ENCODE assay signal across 8 cellular contexts in genomic region chr19:3970313-3970807, GRCh38. TPM values are rescaled to one million over a fixed set of nuclear protein-coding genes. Genes with fewer than 3 reads are reported as not detected.
DNase-seq lines count a peak whose midpoint lies in the region; ATAC-seq, FAIRE-seq and TF ChIP-seq lines count a peak whose summit lies in the region.

No MANE protein-coding gene starts in this region.

- TF ChIP-seq CTCF in HepG2 (CRISPR knock-in tag; IDR thresholded peaks at IDR 0.05), result no peak
- TF ChIP-seq CTCF in thyroid gland (IDR thresholded peaks at IDR 0.05), result no peak

- peak overlapping the region; percentile 94 for H3K9ac ChIP-seq in HepG2 (ENCODE audit: insufficient read depth, low read depth, low read length)

- peaks cover 28% of the 10 kb centered on the region for H3K4me1 ChIP-seq in HepG2 (ENCODE audit: insufficient read depth, low read length)
- peaks cover 15 to 23% of the 10 kb centered on the region in 2 donors for H3K4me1 ChIP-seq in thyroid gland

- H3K4me2 ChIP-seq in HepG2 (ENCODE audit: low read depth, low read length), result peak overlapping the region; percentile 95

- TF ChIP-seq POLR2A in HepG2 (IDR thresholded peaks at IDR 0.05; ENCODE audit: insufficient read depth in 1 of 2, low read depth in 2 of 2, low read length in 2 of 2), result no peak
- no peak for TF ChIP-seq POLR2A in thyroid gland (IDR thresholded peaks at IDR 0.05)

- POLR2A ChIA-PET in HepG2 (lab: Yijun Ruan, JAX), result interaction anchor here (0.7 to 2.4 kb wide), 7 partner anchors 8 to 1020 kb away, joined by 3 to 118 read pairs (median 3); partner anchors contain the start of gene EEF2

- TF ChIP-seq EP300 in HepG2 (IDR thresholded peaks at IDR 0.05; ENCODE audit: low read depth in 2 of 2, low read length in 2 of 2) (no peak), HepG2 (CRISPR knock-in tag; IDR thresholded peaks at IDR 0.05; ENCODE audit: borderline replicate concordance) (no peak)

- peaks cover 22% of the 10 kb centered on the region for H3K36me3 Mint-ChIP-seq in activated CD4-positive, alpha-beta T cell treated with anti-CD3 and anti-CD28 coated beads, Interleukin-2, amount 10 ng/mL, durations not matched to agents 24 days and 14 days (ENCODE audit: low read depth)

- ATAC-seq in HepG2 (peak; percentile 8), HG03159 (IDR thresholded peaks at IDR 0.05; ENCODE audit: unreplicated experiment) (no peak)

- no peak for TF ChIP-seq RAD21 in HepG2 (CRISPR knock-in tag; IDR thresholded peaks at IDR 0.05)

- DNase-seq in activated CD4-positive, alpha-beta T cell treated with anti-CD3 and anti-CD28 coated beads, Interleukin-2, amount 10 ng/mL, durations not matched to agents 24 days and 14 days, result no peak
- no peak for DNase-seq in activated CD4-positive, alpha-beta T cell treated with anti-CD3 and anti-CD28 coated beads, Interleukin-2, amount 50 U/mL, for 1 hour
- DNase-seq in HepG2 (ENCODE audit: low spot score) (no peak), thyroid gland (peak; percentile 39 to 44), NCI-H187 (lab: John Stamatoyannopoulos, UW) (no peak), NCI-H1048 (lab: John Stamatoyannopoulos, UW) (no peak)

- H3K4me3 ChIP-seq in HepG2 (replicated peaks in 1 of 3; ENCODE audit: insufficient read depth in 1 of 3, low read depth in 2 of 3, low read length in 3 of 3), result peak overlapping the region; percentile 95 to 98 (median 97)
- H3K4me3 ChIP-seq in thyroid gland (replicated peaks in 1 of 3), result peak overlapping the region; percentile 57 to 93 (median 93)

- WGBS in HepG2 (ENCODE audit: low lambda C conversion rate), result under 1% methylated on average over 21 of the region's 22 CpGs
- 1% methylated on average over 22 of the region's 22 CpGs for WGBS in thyroid gland, 2 donors

- H3K9me3 ChIP-seq in HepG2 (ENCODE audit: low read length) (no peaks in the 10 kb centered on the region), thyroid gland (no peaks in the 10 kb centered on the region)

- intact Hi-C loops in activated CD4-positive, alpha-beta T cell treated with anti-CD3 and anti-CD28 coated beads, Interleukin-2, amount 10 ng/mL, durations not matched to agents 24 days and 14 days (cut with micrococcal nuclease), result loop anchor here (2.0 kb wide), 1 partner anchor 14 kb away; the partner anchor contains the start of gene EEF2
- intact Hi-C loops in HepG2 (cut with micrococcal nuclease; ENCODE audit: unreplicated experiment), result no loop called here
- intact Hi-C loops in thyroid gland (cut with DNase I), result no loop called here

- H3K36me3 ChIP-seq in HepG2 (replicated peaks in 1 of 2; ENCODE audit: control insufficient read depth in 1 of 2, insufficient read depth in 2 of 2, low read length in 2 of 2), result peaks cover 15 to 24% of the 10 kb centered on the region in 2 experiments; a peak in 4 of 5 replicates
- peaks cover 12 to 28% of the 10 kb centered on the region in 2 donors for H3K36me3 ChIP-seq in thyroid gland

- H3K27ac Mint-ChIP-seq in activated CD4-positive, alpha-beta T cell treated with anti-CD3 and anti-CD28 coated beads, Interleukin-2, amount 10 ng/mL, durations not matched to agents 24 days and 14 days, result peak overlapping the region; percentile 83

- BruUV-seq in HepG2 (replicated peaks; lab: Mats Ljungman, UMichigan), result no TSS peak

- no peak overlapping the region for H2AFZ ChIP-seq in HepG2 (ENCODE audit: low read length)

- no peaks in the 10 kb centered on the region for H3K27me3 Mint-ChIP-seq in activated CD4-positive, alpha-beta T cell treated with anti-CD3 and anti-CD28 coated beads, Interleukin-2, amount 10 ng/mL, durations not matched to agents 24 days and 14 days

- in situ Hi-C loops in HepG2 (cut with HindIII; ENCODE audit: extremely low pct_ligation_motif_present, low pct_unique_long_range_greater_than_20kb), result no loop called here

- FAIRE-seq in HepG2 (lab: Jason Lieb, UNC), result no peak

- H3K27ac ChIP-seq in angular gyrus (ENCODE audit: low read depth, low read length) (peak overlapping the region; percentile 90), HepG2 (ENCODE audit: extremely low read length, insufficient read depth, low read length) (peak overlapping the region; percentile 72), thyroid gland (peak overlapping the region; percentile 85 to 93 (median 90))

- H3K27me3 ChIP-seq in HepG2 (ENCODE audit: control insufficient read depth in 1 of 2, insufficient read depth in 2 of 2, low read length in 2 of 2) (no peaks in the 10 kb centered on the region; a peak in 1 of 5 replicates), thyroid gland (no peaks in the 10 kb centered on the region)

- peaks cover 20% of the 10 kb centered on the region for H3K4me1 Mint-ChIP-seq in activated CD4-positive, alpha-beta T cell treated with anti-CD3 and anti-CD28 coated beads, Interleukin-2, amount 10 ng/mL, durations not matched to agents 24 days and 14 days

- no peaks in the 10 kb centered on the region for H3K9me3 Mint-ChIP-seq in activated CD4-positive, alpha-beta T cell treated with anti-CD3 and anti-CD28 coated beads, Interleukin-2, amount 10 ng/mL, durations not matched to agents 24 days and 14 days

- CTCF ChIA-PET in HepG2 (lab: Yijun Ruan, JAX; ENCODE audit: low intra/inter-chr PET ratio, low total read pairs), result no interaction called here

- H3K79me2 ChIP-seq in HepG2 (ENCODE audit: insufficient read depth, low read length), result peaks cover 26% of the 10 kb centered on the region

- peaks cover 20% of the 10 kb centered on the region for H4K20me1 ChIP-seq in HepG2 (ENCODE audit: insufficient read depth, low read length)

- H3K4me3 Mint-ChIP-seq in activated CD4-positive, alpha-beta T cell treated with anti-CD3 and anti-CD28 coated beads, Interleukin-2, amount 10 ng/mL, durations not matched to agents 24 days and 14 days, result peak overlapping the region; percentile 94

RNA-seq across cellular contexts. Expression of gene DAPK3, which starts 0.5 kb away (rescaled TPM):
- total RNA-seq in activated CD4-positive, alpha-beta T cell treated with anti-CD3 and anti-CD28 coated beads, Interleukin-2, amount 10 ng/mL, durations not matched to agents 24 days and 14 days, result 45.6 and 46.7 TPM in 2 replicates
- total RNA-seq in HepG2 (2016; rRNA removed; fragmentation: Illumina TruSeq; extraction: Trizol) (22.0 and 30.5 TPM in 2 replicates), thyroid gland (10 to 100 TPM; 29.6 to 61.7 (median 40.3) TPM)
- total RNA-seq in HepG2 (2016; cell fraction: cytosol; rRNA removed; fragmentation: Illumina TruSeq; extraction: Trizol; ENCODE audit: low read depth), result 5.0 and 5.5 TPM in 2 replicates
- total RNA-seq in HepG2 (2016; cell fraction: insoluble cytoplasmic fraction; rRNA removed; fragmentation: Illumina TruSeq; extraction: Trizol), result 18.7 and 32.5 TPM in 2 replicates
- 9.6 and 13.4 TPM in 2 replicates for total RNA-seq in HepG2 (2016; cell fraction: membrane; rRNA removed; fragmentation: Illumina TruSeq; extraction: Trizol)
- total RNA-seq in HepG2 (2016; cell fraction: nucleus; rRNA removed; fragmentation: Illumina TruSeq; extraction: Trizol), result 20.1 and 21.1 TPM in 2 replicates
- polyA plus RNA-seq in HepG2 (2011; rRNA removed), result 37.3 and 51.9 TPM in 2 replicates
- polyA plus RNA-seq in HepG2 (2011; cell fraction: cytosol; rRNA removed), result 36.9 and 42.7 TPM in 2 replicates
- 102 and 107 TPM in 2 replicates for polyA plus RNA-seq in HepG2 (2011; cell fraction: nucleus; rRNA removed)
- polyA plus RNA-seq in HepG2 (2012), result 20.1 and 33.8 TPM in 2 replicates
- polyA plus RNA-seq in HepG2 (2016; cell fraction: cytosol; fragmentation: Illumina TruSeq; extraction: Trizol; ENCODE audit: low read depth), result 2.6 and 2.9 TPM in 2 replicates
- 20.1 and 23.6 TPM in 2 replicates for polyA plus RNA-seq in HepG2 (2016; cell fraction: insoluble cytoplasmic fraction; fragmentation: Illumina TruSeq; extraction: Trizol; ENCODE audit: low read depth)
- 5.9 and 6.0 TPM in 2 replicates for polyA plus RNA-seq in HepG2 (2016; cell fraction: membrane; fragmentation: Illumina TruSeq; extraction: Trizol; ENCODE audit: low read depth)
- 45.3 and 46.8 TPM in 2 replicates for polyA plus RNA-seq in HepG2 (2016; cell fraction: nucleus; fragmentation: Illumina TruSeq; extraction: Trizol; ENCODE audit: insufficient read depth, low read depth)
- 44.0 and 66.3 TPM in 2 replicates for polyA minus RNA-seq in HepG2 (2011; rRNA and poly(A)+ RNA removed; ENCODE audit: low replicate concordance)
- polyA minus RNA-seq in HepG2 (2011; cell fraction: cytosol; rRNA and poly(A)+ RNA removed), result 15.7 and 22.0 TPM in 2 replicates
- polyA minus RNA-seq in HepG2 (2011; cell fraction: nucleus; rRNA and poly(A)+ RNA removed), result 24.7 and 27.2 TPM in 2 replicates

RNA-seq across cellular contexts. Expression of gene EEF2, which starts 14.9 kb away (rescaled TPM):
- 2,394 and 2,438 TPM in 2 replicates for total RNA-seq in activated CD4-positive, alpha-beta T cell treated with anti-CD3 and anti-CD28 coated beads, Interleukin-2, amount 10 ng/mL, durations not matched to agents 24 days and 14 days
- 1,722 and 1,777 TPM in 2 replicates for total RNA-seq in HepG2 (2016; rRNA removed; fragmentation: Illumina TruSeq; extraction: Trizol)
- 663 and 837 TPM in 2 replicates for total RNA-seq in HepG2 (2016; cell fraction: cytosol; rRNA removed; fragmentation: Illumina TruSeq; extraction: Trizol; ENCODE audit: low read depth)
- total RNA-seq in HepG2 (2016; cell fraction: insoluble cytoplasmic fraction; rRNA removed; fragmentation: Illumina TruSeq; extraction: Trizol), result 1,312 and 1,845 TPM in 2 replicates
- total RNA-seq in HepG2 (2016; cell fraction: membrane; rRNA removed; fragmentation: Illumina TruSeq; extraction: Trizol), result 2,334 and 2,783 TPM in 2 replicates
- total RNA-seq in HepG2 (2016; cell fraction: nucleus; rRNA removed; fragmentation: Illumina TruSeq; extraction: Trizol), result 709 and 773 TPM in 2 replicates
- polyA plus RNA-seq in HepG2 (2011; rRNA removed), result 1,441 and 1,465 TPM in 2 replicates
- 1,619 and 2,301 TPM in 2 replicates for polyA plus RNA-seq in HepG2 (2011; cell fraction: cytosol; rRNA removed)
- polyA plus RNA-seq in HepG2 (2011; cell fraction: nucleus; rRNA removed), result 945 and 1,058 TPM in 2 replicates
- 2,825 and 3,817 TPM in 2 replicates for polyA plus RNA-seq in HepG2 (2012)
- polyA plus RNA-seq in HepG2 (2016; cell fraction: cytosol; fragmentation: Illumina TruSeq; extraction: Trizol; ENCODE audit: low read depth), result 660 and 778 TPM in 2 replicates
- polyA plus RNA-seq in HepG2 (2016; cell fraction: insoluble cytoplasmic fraction; fragmentation: Illumina TruSeq; extraction: Trizol; ENCODE audit: low read depth), result 1,198 and 1,548 TPM in 2 replicates
- polyA plus RNA-seq in HepG2 (2016; cell fraction: membrane; fragmentation: Illumina TruSeq; extraction: Trizol; ENCODE audit: low read depth), result 1,837 and 2,206 TPM in 2 replicates
- 1,012 and 1,080 TPM in 2 replicates for polyA plus RNA-seq in HepG2 (2016; cell fraction: nucleus; fragmentation: Illumina TruSeq; extraction: Trizol; ENCODE audit: insufficient read depth, low read depth)
- 1,462 and 3,209 TPM in 2 replicates for polyA minus RNA-seq in HepG2 (2011; rRNA and poly(A)+ RNA removed; ENCODE audit: low replicate concordance)
- 1,805 and 1,823 TPM in 2 replicates for polyA minus RNA-seq in HepG2 (2011; cell fraction: cytosol; rRNA and poly(A)+ RNA removed)
- 434 and 615 TPM in 2 replicates for polyA minus RNA-seq in HepG2 (2011; cell fraction: nucleus; rRNA and poly(A)+ RNA removed)
- 1,000 to 10,000 TPM; 1,432 to 2,189 (median 1,729) TPM for total RNA-seq in thyroid gland

RNA-seq across cellular contexts. Expression of gene PIAS4, which starts 37.2 kb away (rescaled TPM):
- 32.2 and 33.2 TPM in 2 replicates for total RNA-seq in activated CD4-positive, alpha-beta T cell treated with anti-CD3 and anti-CD28 coated beads, Interleukin-2, amount 10 ng/mL, durations not matched to agents 24 days and 14 days
- total RNA-seq in HepG2 (2016; rRNA removed; fragmentation: Illumina TruSeq; extraction: Trizol) (20.1 and 22.4 TPM in 2 replicates), thyroid gland (10 to 100 TPM; 14.7 to 32.3 (median 16.0) TPM)
- total RNA-seq in HepG2 (2016; cell fraction: cytosol; rRNA removed; fragmentation: Illumina TruSeq; extraction: Trizol; ENCODE audit: low read depth), result 4.3 and 5.1 TPM in 2 replicates
- 16.7 and 23.3 TPM in 2 replicates for total RNA-seq in HepG2 (2016; cell fraction: insoluble cytoplasmic fraction; rRNA removed; fragmentation: Illumina TruSeq; extraction: Trizol)
- total RNA-seq in HepG2 (2016; cell fraction: membrane; rRNA removed; fragmentation: Illumina TruSeq; extraction: Trizol), result 9.8 and 11.2 TPM in 2 replicates
- 9.7 and 15.2 TPM in 2 replicates for total RNA-seq in HepG2 (2016; cell fraction: nucleus; rRNA removed; fragmentation: Illumina TruSeq; extraction: Trizol)
- polyA plus RNA-seq in HepG2 (2011; rRNA removed), result 8.7 and 9.0 TPM in 2 replicates
- 11.2 and 43.1 TPM in 2 replicates for polyA plus RNA-seq in HepG2 (2011; cell fraction: cytosol; rRNA removed)
- 22.4 and 27.4 TPM in 2 replicates for polyA plus RNA-seq in HepG2 (2011; cell fraction: nucleus; rRNA removed)
- polyA plus RNA-seq in HepG2 (2012), result 19.1 and 20.7 TPM in 2 replicates
- 3.3 and 3.5 TPM in 2 replicates for polyA plus RNA-seq in HepG2 (2016; cell fraction: cytosol; fragmentation: Illumina TruSeq; extraction: Trizol; ENCODE audit: low read depth)
- polyA plus RNA-seq in HepG2 (2016; cell fraction: insoluble cytoplasmic fraction; fragmentation: Illumina TruSeq; extraction: Trizol; ENCODE audit: low read depth), result 18.2 and 33.3 TPM in 2 replicates
- polyA plus RNA-seq in HepG2 (2016; cell fraction: membrane; fragmentation: Illumina TruSeq; extraction: Trizol; ENCODE audit: low read depth), result 5.6 and 5.9 TPM in 2 replicates
- 36.3 and 39.1 TPM in 2 replicates for polyA plus RNA-seq in HepG2 (2016; cell fraction: nucleus; fragmentation: Illumina TruSeq; extraction: Trizol; ENCODE audit: insufficient read depth, low read depth)
- 12.2 and 13.9 TPM in 2 replicates for polyA minus RNA-seq in HepG2 (2011; rRNA and poly(A)+ RNA removed; ENCODE audit: low replicate concordance)
- polyA minus RNA-seq in HepG2 (2011; cell fraction: cytosol; rRNA and poly(A)+ RNA removed), result 5.1 and 7.7 TPM in 2 replicates
- polyA minus RNA-seq in HepG2 (2011; cell fraction: nucleus; rRNA and poly(A)+ RNA removed), result 14.5 and 15.1 TPM in 2 replicates

RNA-seq across cellular contexts. Expression of gene NMRK2, which starts 37.5 kb away (rescaled TPM):
- total RNA-seq in activated CD4-positive, alpha-beta T cell treated with anti-CD3 and anti-CD28 coated beads, Interleukin-2, amount 10 ng/mL, durations not matched to agents 24 days and 14 days, result not detected in 2 replicates
- total RNA-seq in HepG2 (2016; rRNA removed; fragmentation: Illumina TruSeq; extraction: Trizol) (not detected in 2 replicates), thyroid gland (not detected)
- not detected in 2 replicates for total RNA-seq in HepG2 (2016; cell fraction: cytosol; rRNA removed; fragmentation: Illumina TruSeq; extraction: Trizol; ENCODE audit: low read depth)
- not detected in 2 replicates for total RNA-seq in HepG2 (2016; cell fraction: insoluble cytoplasmic fraction; rRNA removed; fragmentation: Illumina TruSeq; extraction: Trizol)
- not detected in 2 replicates for total RNA-seq in HepG2 (2016; cell fraction: membrane; rRNA removed; fragmentation: Illumina TruSeq; extraction: Trizol)
- total RNA-seq in HepG2 (2016; cell fraction: nucleus; rRNA removed; fragmentation: Illumina TruSeq; extraction: Trizol), result not detected in 2 replicates
- not detected in 2 replicates for polyA plus RNA-seq in HepG2 (2011; rRNA removed)
- polyA plus RNA-seq in HepG2 (2011; cell fraction: cytosol; rRNA removed), result not detected in 2 replicates
- not detected in 2 replicates for polyA plus RNA-seq in HepG2 (2011; cell fraction: nucleus; rRNA removed)
- polyA plus RNA-seq in HepG2 (2012), result not detected in 2 replicates
- not detected in 2 replicates for polyA plus RNA-seq in HepG2 (2016; cell fraction: cytosol; fragmentation: Illumina TruSeq; extraction: Trizol; ENCODE audit: low read depth)
- not detected in 2 replicates for polyA plus RNA-seq in HepG2 (2016; cell fraction: insoluble cytoplasmic fraction; fragmentation: Illumina TruSeq; extraction: Trizol; ENCODE audit: low read depth)
- not detected in 2 replicates for polyA plus RNA-seq in HepG2 (2016; cell fraction: membrane; fragmentation: Illumina TruSeq; extraction: Trizol; ENCODE audit: low read depth)
- polyA plus RNA-seq in HepG2 (2016; cell fraction: nucleus; fragmentation: Illumina TruSeq; extraction: Trizol; ENCODE audit: insufficient read depth, low read depth), result not detected in 2 replicates
- not detected in 2 replicates for polyA minus RNA-seq in HepG2 (2011; rRNA and poly(A)+ RNA removed; ENCODE audit: low replicate concordance)
- polyA minus RNA-seq in HepG2 (2011; cell fraction: cytosol; rRNA and poly(A)+ RNA removed), result not detected in 2 replicates
- not detected in 2 replicates for polyA minus RNA-seq in HepG2 (2011; cell fraction: nucleus; rRNA and poly(A)+ RNA removed)

Comparison
In these comparisons a context has a peak if more than half of its experiments do, and no peak if none do; other contexts are left out.
1. DNase-seq: peak in thyroid gland (2 of 2); none in activated CD4-positive, alpha-beta T cell treated with anti-CD3 and anti-CD28 coated beads, Interleukin-2, amount 10 ng/mL, durations not matched to agents 24 days and 14 days (single experiment), activated CD4-positive, alpha-beta T cell treated with anti-CD3 and anti-CD28 coated beads, Interleukin-2, amount 50 U/mL, for 1 hour (single experiment), HepG2 (single experiment), NCI-H187 (0 of 2) and NCI-H1048 (single experiment).
2. Peak in every context shown above with its lines, with median percentiles within 50 percentile points of each other: H3K27ac ChIP-seq.